Comparison of ENCODE assay signal across 5 cellular contexts in the genomic region with DNA sequence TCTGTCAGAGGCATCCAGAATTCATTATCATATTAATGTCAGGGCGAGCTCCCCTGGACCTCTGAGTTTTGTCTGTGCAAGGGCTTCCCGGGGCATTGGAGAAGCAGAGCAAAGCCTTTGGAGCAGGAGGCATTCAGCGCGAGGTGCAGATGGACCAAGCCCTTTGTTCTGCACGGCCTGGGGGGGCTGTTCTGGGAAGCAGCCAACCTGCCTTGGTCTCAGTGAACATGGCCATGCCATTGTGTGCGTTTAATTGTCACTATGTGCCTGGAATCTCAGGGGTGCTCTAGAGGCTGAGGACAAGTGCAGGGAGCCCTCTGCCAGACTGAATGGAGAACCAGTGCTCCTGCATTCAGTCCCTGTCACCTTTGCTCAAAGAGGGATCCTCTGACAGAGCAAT.
"Had no signal": no experiment of that assay in that cellular context is flagged by ENCODE, and none has a peak within 500 bp of the region (broad histone marks: within the 10 kb centered on the region; RNA-seq: fewer than 3 reads in every experiment).

No MANE protein-coding gene starts in this region.

- DNase-seq: GM23248, GOT3, H9, HCEC 1CT had no signal

- H2AFZ ChIP-seq: GM23248 had no signal

- H3K9ac ChIP-seq: GM23248 had no signal

- H3K27ac ChIP-seq: GM23248, HL-60 had no signal

- H3K4me3 ChIP-seq: GM23248 had no signal
